35 cellular contexts compared by ENCODE assay signal in genomic region chr6:168366473-168366872, GRCh38. TPM values are rescaled to one million over a fixed set of nuclear protein-coding genes. Genes with fewer than 3 reads are reported as not detected.
"Had no signal": no experiment of that assay in that cellular context is flagged by ENCODE, and none has a peak within 500 bp of the region (broad histone marks: within the 10 kb centered on the region; RNA-seq: fewer than 3 reads in every experiment).

No MANE protein-coding gene starts in this region.

- H3K4me3 Mint-ChIP-seq: activated B cell treated with CpG ODN at 0.5 μM for 24 hours; activated CD4-positive, alpha-beta memory T cell treated with anti-CD3 and anti-CD28 coated beads for 36 hours; activated CD4-positive, alpha-beta T cell treated with anti-CD3 and anti-CD28 coated beads, Interleukin-2, amount 10 ng/mL, durations not matched to agents 24 days and 14 days; activated CD8-positive, alpha-beta T cell treated with anti-CD3 and anti-CD28 coated beads for 36 hours; activated naive CD4-positive, alpha-beta T cell treated with anti-CD3 and anti-CD28 coated beads, Interleukin-2, amount 10 ng/mL, durations not matched to agents 7 days and 5 days; activated naive CD4-positive, alpha-beta T cell treated with anti-CD3 and anti-CD28 coated beads, Interleukin-2, amount 50 U/mL, for 24 hours; activated naive CD8-positive, alpha-beta T cell; activated naive CD8-positive, alpha-beta T cell treated with anti-CD3 and anti-CD28 coated beads, Interleukin-2, amount 10 ng/mL, durations not matched to agents 7 days and 5 days; activated naive CD8-positive, alpha-beta T cell treated with anti-CD3 and anti-CD28 coated beads, Interleukin-2, amount 50 U/mL, for 24 hours; activated T-cell treated with anti-CD3 and anti-CD28 coated beads, Interleukin-2, amount 50 U/mL, for 4 hours; activated T-cell treated with anti-CD3 and anti-CD28 coated beads, Interleukin-2, amount 50 U/mL, for 72 hours; activated T-helper 1 cell treated with anti-CD3 and anti-CD28 coated beads, Interleukin-12 subunit alpha, Interleukin-12 subunit beta, Interleukin-2, Interleukin-4 antibody, amounts not matched to agents 30 ng/mL and 10 ng/mL and 1 ng/mL, durations not matched to agents 14 hours and 24 hours and 36 hours; activated T-helper 17 cell treated with anti-CD3 and anti-CD28 coated beads, Interleukin-2, amount 50 U/mL, for 72 hours; brain; T-helper 1 cell treated with Interleukin-12 subunit alpha and Interleukin-12 subunit beta and Interleukin-4 antibody, amounts not matched to agents 30 μg/mL and 1 μg/mL, for 36 hours; T-helper 2 cell treated with Interferon-gamma antibody and Interleukin-4, amounts not matched to agents 5 μg/mL and 100 μg/mL, for 36 hours had no signal

- H3K4me1 ChIP-seq: ascending aorta had no signal

- H3K9me3 Mint-ChIP-seq: activated B cell treated with CpG ODN at 0.5 μM for 24 hours; activated CD4-positive, alpha-beta memory T cell treated with anti-CD3 and anti-CD28 coated beads for 36 hours; activated CD4-positive, alpha-beta T cell treated with anti-CD3 and anti-CD28 coated beads, Interleukin-2, amount 10 ng/mL, durations not matched to agents 24 days and 14 days; activated naive CD4-positive, alpha-beta T cell treated with anti-CD3 and anti-CD28 coated beads, Interleukin-2, amount 10 ng/mL, durations not matched to agents 7 days and 5 days; activated naive CD8-positive, alpha-beta T cell treated with anti-CD3 and anti-CD28 coated beads, Interleukin-2, amount 50 U/mL, for 24 hours; activated T-cell treated with anti-CD3 and anti-CD28 coated beads, Interleukin-2, amount 50 U/mL, for 4 hours; activated T-helper 1 cell treated with anti-CD3 and anti-CD28 coated beads, Interleukin-12 subunit alpha, Interleukin-12 subunit beta, Interleukin-2, Interleukin-4 antibody, amounts not matched to agents 30 ng/mL and 10 ng/mL and 1 ng/mL, durations not matched to agents 14 hours and 24 hours and 36 hours; activated T-helper 17 cell treated with anti-CD3 and anti-CD28 coated beads, Interleukin-2, amount 50 U/mL, for 72 hours; T-helper 1 cell treated with Interleukin-12 subunit alpha and Interleukin-12 subunit beta and Interleukin-4 antibody, amounts not matched to agents 30 μg/mL and 1 μg/mL, for 36 hours; T-helper 2 cell treated with Interferon-gamma antibody and Interleukin-4, amounts not matched to agents 5 μg/mL and 100 μg/mL, for 36 hours had no signal

- H3K27ac Mint-ChIP-seq: activated B cell treated with CpG ODN at 0.5 μM for 24 hours; activated CD4-positive, alpha-beta memory T cell treated with anti-CD3 and anti-CD28 coated beads for 36 hours; activated CD4-positive, alpha-beta T cell treated with anti-CD3 and anti-CD28 coated beads, Interleukin-2, amount 10 ng/mL, durations not matched to agents 24 days and 14 days; activated CD8-positive, alpha-beta T cell treated with anti-CD3 and anti-CD28 coated beads for 36 hours; activated naive CD4-positive, alpha-beta T cell treated with anti-CD3 and anti-CD28 coated beads, Interleukin-2, amount 10 ng/mL, durations not matched to agents 7 days and 5 days; activated naive CD4-positive, alpha-beta T cell treated with anti-CD3 and anti-CD28 coated beads, Interleukin-2, amount 50 U/mL, for 24 hours; activated naive CD8-positive, alpha-beta T cell; activated naive CD8-positive, alpha-beta T cell treated with anti-CD3 and anti-CD28 coated beads, Interleukin-2, amount 10 ng/mL, durations not matched to agents 7 days and 5 days; activated naive CD8-positive, alpha-beta T cell treated with anti-CD3 and anti-CD28 coated beads, Interleukin-2, amount 50 U/mL, for 24 hours; activated T-cell treated with anti-CD3 and anti-CD28 coated beads, Interleukin-2, amount 50 U/mL, for 72 hours; activated T-helper 1 cell treated with anti-CD3 and anti-CD28 coated beads, Interleukin-12 subunit alpha, Interleukin-12 subunit beta, Interleukin-2, Interleukin-4 antibody, amounts not matched to agents 30 ng/mL and 10 ng/mL and 1 ng/mL, durations not matched to agents 14 hours and 24 hours and 36 hours; activated T-helper 17 cell treated with anti-CD3 and anti-CD28 coated beads, Interleukin-2, amount 50 U/mL, for 72 hours; brain; T-helper 1 cell treated with Interleukin-12 subunit alpha and Interleukin-12 subunit beta and Interleukin-4 antibody, amounts not matched to agents 30 μg/mL and 1 μg/mL, for 36 hours; T-helper 2 cell treated with Interferon-gamma antibody and Interleukin-4, amounts not matched to agents 5 μg/mL and 100 μg/mL, for 36 hours had no signal

- H3K9me3 ChIP-seq: ascending aorta had no signal

- H3K36me3 ChIP-seq: ascending aorta, cardiac muscle cell had no signal

- ATAC-seq: activated CD8-positive, alpha-beta T cell treated with anti-CD3 and anti-CD28 coated beads for 36 hours; activated naive CD8-positive, alpha-beta T cell treated with anti-CD3 and anti-CD28 coated beads, Interleukin-2, amount 50 U/mL, for 24 hours; activated T-cell treated with anti-CD3 and anti-CD28 coated beads, Interleukin-2, amount 50 U/mL, for 4 hours; activated T-cell treated with anti-CD3 and anti-CD28 coated beads, Interleukin-2, amount 50 U/mL, for 72 hours; activated T-helper 17 cell treated with anti-CD3 and anti-CD28 coated beads, Interleukin-2, amount 50 U/mL, for 72 hours had no signal

- DNase-seq: activated B cell treated with CpG ODN at 0.5 μM for 24 hours; activated CD4-positive, alpha-beta memory T cell treated with anti-CD3 and anti-CD28 coated beads for 36 hours; activated CD4-positive, alpha-beta T cell treated with anti-CD3 and anti-CD28 coated beads for 4 hours; activated CD4-positive, alpha-beta T cell treated with anti-CD3 and anti-CD28 coated beads, Interleukin-2, amount 10 ng/mL, durations not matched to agents 24 days and 14 days; activated CD4-positive, alpha-beta T cell treated with anti-CD3 and anti-CD28 coated beads, Interleukin-2, amount 50 U/mL, for 1 hour; activated CD4-positive, alpha-beta T cell treated with anti-CD3 and anti-CD28 coated beads, Interleukin-2, amount 50 U/mL, for 4 hours; activated CD4-positive, CD25-positive, alpha-beta regulatory T cell treated with anti-CD3 and anti-CD28 coated beads, Interleukin-2, amount 50 U/mL, for 72 hours; activated CD8-positive, alpha-beta memory T cell treated with anti-CD3 and anti-CD28 coated beads, Interleukin-2, amount 50 U/mL, for 4 hours; activated CD8-positive, alpha-beta T cell treated with anti-CD3 and anti-CD28 coated beads for 36 hours; activated naive CD4-positive, alpha-beta T cell treated with anti-CD3 and anti-CD28 coated beads, Interleukin-2, amount 10 ng/mL, durations not matched to agents 7 days and 5 days; activated naive CD4-positive, alpha-beta T cell treated with Interleukin-2 at 50 U/mL for 16 hours; activated naive CD8-positive, alpha-beta T cell treated with anti-CD3 and anti-CD28 coated beads, Interleukin-2, amount 10 ng/mL, durations not matched to agents 7 days and 5 days; activated naive CD8-positive, alpha-beta T cell treated with anti-CD3 and anti-CD28 coated beads, Interleukin-2, amount 50 U/mL, for 24 hours; activated T-cell treated with anti-CD3 and anti-CD28 coated beads for 4 hours; activated T-cell treated with anti-CD3 and anti-CD28 coated beads, Interleukin-2, amount 50 U/mL, for 1 hour; activated T-cell treated with anti-CD3 and anti-CD28 coated beads, Interleukin-2, amount 50 U/mL, for 4 hours; activated T-cell treated with anti-CD3 and anti-CD28 coated beads, Interleukin-2, amount 50 U/mL, for 72 hours; amygdala; anterior cingulate cortex; central memory CD4-positive, alpha-beta T cell; SW 1271; T-helper 1 cell; T-helper 2 cell; T-helper 9 cell had no signal

- H3K27ac ChIP-seq: ascending aorta, cardiac muscle cell, VCaP had no signal

- H3K36me3 Mint-ChIP-seq: activated CD4-positive, alpha-beta memory T cell treated with anti-CD3 and anti-CD28 coated beads for 36 hours; activated naive CD4-positive, alpha-beta T cell treated with anti-CD3 and anti-CD28 coated beads, Interleukin-2, amount 10 ng/mL, durations not matched to agents 7 days and 5 days; activated naive CD4-positive, alpha-beta T cell treated with anti-CD3 and anti-CD28 coated beads, Interleukin-2, amount 50 U/mL, for 24 hours; activated naive CD8-positive, alpha-beta T cell; activated naive CD8-positive, alpha-beta T cell treated with anti-CD3 and anti-CD28 coated beads, Interleukin-2, amount 10 ng/mL, durations not matched to agents 7 days and 5 days; brain had no signal

- H3K4me3 ChIP-seq: ascending aorta, cardiac muscle cell had no signal

- H3K27me3 ChIP-seq: ascending aorta, cardiac muscle cell had no signal

- H3K4me1 Mint-ChIP-seq: activated B cell treated with CpG ODN at 0.5 μM for 24 hours had no signal

RNA-seq across cellular contexts. Expression of gene DACT2, which starts 46.9 kb away (rescaled TPM):
- total RNA-seq: activated B cell treated with CpG ODN at 0.5 μM for 24 hours; activated CD4-positive, alpha-beta memory T cell treated with anti-CD3 and anti-CD28 coated beads for 36 hours; activated CD8-positive, alpha-beta memory T cell treated with anti-CD3 and anti-CD28 coated beads for 36 hours; activated CD8-positive, alpha-beta T cell treated with anti-CD3 and anti-CD28 coated beads for 36 hours; activated naive CD8-positive, alpha-beta T cell treated with anti-CD3 and anti-CD28 coated beads, Interleukin-2, amount 10 ng/mL, durations not matched to agents 7 days and 5 days; activated T-cell treated with anti-CD3 and anti-CD28 coated beads, Interleukin-2, amount 50 U/mL, for 4 hours; ascending aorta had no signal
